15 cellular contexts compared by ENCODE assay signal in the genomic region with DNA sequence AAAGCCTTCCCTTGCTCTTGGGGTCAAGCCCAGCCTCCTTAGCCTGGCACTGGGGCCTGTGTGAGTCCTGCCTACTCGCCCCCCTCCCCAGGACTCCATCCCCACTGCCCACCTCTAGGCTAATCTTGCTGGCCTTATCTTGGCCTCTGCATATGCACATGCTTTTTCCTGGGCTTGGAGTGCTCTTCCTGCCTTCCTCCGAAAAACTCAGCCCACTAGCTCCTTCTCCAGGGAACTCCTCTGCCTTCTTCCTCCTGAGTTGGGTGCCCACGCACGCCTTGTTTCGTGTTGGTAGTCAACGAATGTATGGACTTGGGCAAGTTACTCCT. TPM values are rescaled to one million over a fixed set of nuclear protein-coding genes. Genes with fewer than 3 reads are reported as not detected.
DNase-seq lines count a peak whose midpoint lies in the region; ATAC-seq and TF ChIP-seq lines count a peak whose summit lies in the region.
"Had no signal": no experiment of that assay in that cellular context is flagged by ENCODE, and none has a peak within 500 bp of the region (broad histone marks: within the 10 kb centered on the region; RNA-seq: fewer than 3 reads in every experiment).

No MANE protein-coding gene starts in this region.

- in situ Hi-C loops in GM23248 (cut with MboI): loop anchor here (5.0 kb wide), 1 partner anchor 136 kb away; no protein-coding TSS in a partner anchor

- H3K9me3 ChIP-seq in GM23248 (ENCODE audit: low read depth) (no peaks in the 10 kb centered on the region), iPS-18a (ENCODE audit: control insufficient read depth, low read depth, low read length) (no peaks in the 10 kb centered on the region), skeletal muscle satellite cell (replicated peaks; ENCODE audit: low read length) (no peaks in the 10 kb centered on the region)
- H3K9me3 ChIP-seq: body of pancreas, ovary had no signal

- H3F3A ChIP-seq in GM23248 (ENCODE audit: insufficient read depth): no peaks in the 10 kb centered on the region

- H4K20me1 ChIP-seq in GM23248 (ENCODE audit: insufficient read depth): no peaks in the 10 kb centered on the region

- H3K27me3 ChIP-seq in GM23248 (replicated peaks; ENCODE audit: insufficient read depth) (peaks cover 18% of the 10 kb centered on the region), iPS-18a (ENCODE audit: control insufficient read depth, insufficient read depth, low read length) (peaks cover 55% of the 10 kb centered on the region), skeletal muscle satellite cell (ENCODE audit: control insufficient read depth, insufficient read depth, low read length) (peaks cover 11% of the 10 kb centered on the region)
- H3K27me3 ChIP-seq: body of pancreas, ovary had no signal

- peak overlapping the region; percentile 70 for H2AFZ ChIP-seq in GM23248

- no peak for DNase-seq in GM23248
- DNase-seq in RWPE1 (ENCODE audit: low spot score): no peak
- no peak for DNase-seq in activated effector memory CD4-positive, alpha-beta T cell treated with Interleukin-2 at 50 U/mL for 16 hours
- DNase-seq in lower leg skin (ENCODE audit: low spot score in 2 of 2): no peak

- H3K27ac ChIP-seq in GM23248: no peak overlapping the region
- peak overlapping the region; percentile 14 for H3K27ac ChIP-seq in RWPE1
- no peak overlapping the region for H3K27ac ChIP-seq in iPS-18a (ENCODE audit: low read length)
- H3K27ac ChIP-seq: body of pancreas had no signal

- CTCF ChIA-PET in RWPE1 (lab: Yijun Ruan, JAX): interaction anchor here (0.6 to 1.3 kb wide), 4 partner anchors 19 to 167 kb away, joined by 3 to 5 read pairs (median 5); no protein-coding TSS in a partner anchor

- TF ChIP-seq POLR2A in lower leg skin (IDR thresholded peaks at IDR 0.05): no peak

- POLR2A ChIA-PET in RWPE1 (lab: Yijun Ruan, JAX; ENCODE audit: low non-redundant PET): no interaction called here

- no peaks in the 10 kb centered on the region for H3K79me2 ChIP-seq in GM23248 (ENCODE audit: insufficient read depth)

- H3K9ac ChIP-seq in GM23248 (no peak overlapping the region), iPS-18a (ENCODE audit: low read length) (no peak overlapping the region), skeletal muscle satellite cell (ENCODE audit: low read depth, low read length) (no peak overlapping the region)

- ATAC-seq in HG02610 (IDR thresholded peaks at IDR 0.05; ENCODE audit: unreplicated experiment) (no peak), GM18870 (IDR thresholded peaks at IDR 0.05; ENCODE audit: unreplicated experiment) (no peak)

- H3K4me1 ChIP-seq in GM23248 (ENCODE audit: insufficient read depth): peaks cover 8% of the 10 kb centered on the region; the same call in 1 of the 2 replicates
- peaks cover 5% of the 10 kb centered on the region for H3K4me1 ChIP-seq in iPS-18a (ENCODE audit: control insufficient read depth, low read depth, low read length)
- H3K4me1 ChIP-seq in skeletal muscle satellite cell (ENCODE audit: control insufficient read depth, insufficient read depth, low read length): peaks cover 17% of the 10 kb centered on the region

- H3K36me3 ChIP-seq in GM23248 (ENCODE audit: low read depth): no peaks in the 10 kb centered on the region
- H3K36me3 ChIP-seq in iPS-18a (ENCODE audit: control insufficient read depth, low read depth, low read length): no peaks in the 10 kb centered on the region
- no peaks in the 10 kb centered on the region for H3K36me3 ChIP-seq in skeletal muscle satellite cell (ENCODE audit: insufficient read depth, low read length)
- H3K36me3 ChIP-seq: ovary had no signal

- no peaks in the 10 kb centered on the region for H3K9me2 ChIP-seq in GM23248 (ENCODE audit: insufficient read depth)

- H3K4me3 ChIP-seq in GM23248 (no peak overlapping the region), iPS-18a (ENCODE audit: low read length) (peak overlapping the region; percentile 52), skeletal muscle satellite cell (ENCODE audit: low read length) (no peak overlapping the region), lower leg skin (ENCODE audit: low read depth, poor library complexity, severe bottlenecking) (no peak overlapping the region)
- H3K4me3 ChIP-seq: body of pancreas, ovary had no signal

- TF ChIP-seq CTCF in RWPE1 (conservative IDR thresholded peaks at IDR 0.05; ENCODE audit: low read depth) (no peak), lower leg skin (IDR thresholded peaks at IDR 0.05) (no peak)

- H3K4me2 ChIP-seq in GM23248 (ENCODE audit: unreplicated experiment) (no peak overlapping the region), skeletal muscle satellite cell (ENCODE audit: low read length) (peak overlapping the region; percentile 73)

- intact Hi-C loops in lower leg skin (cut with DNase I; ENCODE audit: low total_unique reads): loop anchor here (10.0 kb wide), 1 partner anchor 419 kb away; no protein-coding TSS in a partner anchor

- 88 to 91% methylated on average over 6 of the region's 6 CpGs for WGBS in GM23248 (ENCODE audit: low coverage in 1 of 2, low lambda C conversion rate in 2 of 2, missing lambda C conversion rate in 2 of 2), 2 experiments
- WGBS in lower leg skin, 2 donors: 80 to 92% methylated on average over 6 of the region's 6 CpGs

RNA-seq across cellular contexts. Expression of a gene that starts 16.5 kb away (rescaled TPM):
- total RNA-seq in GM23248 (2014; rRNA removed; shearing (Covaris generic)): 9.9 and 11.1 TPM in 2 replicates
- 1.7 and 2.1 TPM in 2 replicates for polyA plus RNA-seq in GM23248 (2016; fragmentation: Nextera tagmentation; extraction: Ambion mirVana)
- 32.4 and 33.0 TPM in 2 replicates for total RNA-seq in skeletal muscle satellite cell (2012; rRNA removed)
- 1 to 10 TPM in 3 of 4 donors, under 1 TPM in 1; 0.25 to 9.1 (median 5.7) TPM for total RNA-seq in lower leg skin
- total RNA-seq: CD4-positive, CD25-positive, alpha-beta regulatory T cell; T-helper 2 cell treated with Interferon-gamma antibody and Interleukin-4, amounts not matched to agents 100 ng/mL and 5 ng/mL, for 36 hours had no signal
- polyA plus RNA-seq: CD4-positive, CD25-positive, alpha-beta regulatory T cell had no signal

RNA-seq across cellular contexts. Expression of a gene that starts 36.0 kb away (rescaled TPM):
- not detected in 2 replicates for total RNA-seq in GM23248 (2014; rRNA removed; shearing (Covaris generic))
- polyA plus RNA-seq in GM23248 (2016; fragmentation: Nextera tagmentation; extraction: Ambion mirVana): not detected in 2 replicates
- total RNA-seq in skeletal muscle satellite cell (2012; rRNA removed): under 0.01 and 0.51 TPM in 2 replicates
- under 1 TPM in 1 of 4 donors, not detected in 3; 0.53 TPM for total RNA-seq in lower leg skin
- total RNA-seq: activated CD4-positive, alpha-beta memory T cell treated with anti-CD3 and anti-CD28 coated beads for 36 hours; body of pancreas; CD4-positive, CD25-positive, alpha-beta regulatory T cell; glomerular endothelial cell; liver; T-helper 2 cell treated with Interferon-gamma antibody and Interleukin-4, amounts not matched to agents 100 ng/mL and 5 ng/mL, for 36 hours had no signal
- polyA plus RNA-seq: CD4-positive, CD25-positive, alpha-beta regulatory T cell; liver; ovary had no signal
